Comparison of ENCODE assay signal across 8 cellular contexts in genomic region chr3:97971679-97972567, GRCh38. TPM values are rescaled to one million over a fixed set of nuclear protein-coding genes. Genes with fewer than 3 reads are reported as not detected.
DNase-seq lines count a peak whose midpoint lies in the region; ATAC-seq and TF ChIP-seq lines count a peak whose summit lies in the region.

RIOX2 (minus strand) TSS chr3:97972431; CDS start chr3:97967593, 4,838 bp downstream.

- DNase-seq in Caco-2 (peak; percentile 76 to 78), HPDE6-E6E7 (ENCODE audit: extremely low spot score) (peak; percentile 67), PC-3 (peak; percentile 82), esophagus squamous epithelium (lab: John Stamatoyannopoulos, UW) (peak; percentile 14), naive B cell (peak; percentile 67)
- peak; percentile 87 for DNase-seq in activated T-cell treated with anti-CD3 and anti-CD28 coated beads, Interleukin-2, amount 50 U/mL, for 24 hours
- peak; percentile 74 for DNase-seq in stimulated activated naive B cell treated with anti-CD40 and anti-IgM and Interleukin-4, amounts not matched to agents 10 μg/mL and 1 μg/mL and 100 μg/mL, for 72 hours

- H3K27me3 ChIP-seq in Caco-2 (replicated peaks; ENCODE audit: control insufficient read depth, insufficient read depth, low read length) (no peaks in the 10 kb centered on the region), PC-3 (ENCODE audit: low read length) (no peaks in the 10 kb centered on the region), esophagus squamous epithelium (no peaks in the 10 kb centered on the region)

- intact Hi-C loops in Caco-2 (cut with micrococcal nuclease; ENCODE audit: unreplicated experiment) (loop anchor here (1.0 to 5.0 kb wide), 3 partner anchors 45 to 179 kb away; no protein-coding TSS in a partner anchor), PC-3 (cut with micrococcal nuclease) (loop anchor here (2.0 to 5.0 kb wide), 3 partner anchors 51 to 151 kb away; no protein-coding TSS in a partner anchor), esophagus squamous epithelium (cut with DNase I) (no loop called here)

- no peaks in the 10 kb centered on the region for H3K36me3 ChIP-seq in Caco-2 (ENCODE audit: control insufficient read depth, insufficient read depth, low read length)
- peaks cover 3% of the 10 kb centered on the region; the same call in 1 of the 2 replicates for H3K36me3 ChIP-seq in PC-3 (ENCODE audit: low read depth, low read length)
- peaks cover 0 to 6% (median 0%) of the 10 kb centered on the region in 3 donors for H3K36me3 ChIP-seq in esophagus squamous epithelium

- no peaks in the 10 kb centered on the region for H3K36me3 Mint-ChIP-seq in Caco-2 (ENCODE audit: insufficient read depth, unreplicated experiment)
- peaks cover 37% of the 10 kb centered on the region for H3K36me3 Mint-ChIP-seq in activated T-cell treated with anti-CD3 and anti-CD28 coated beads, Interleukin-2, amount 50 U/mL, for 24 hours (ENCODE audit: low read depth)
- H3K36me3 Mint-ChIP-seq in naive B cell = peaks cover 0 to 2% of the 10 kb centered on the region in 2 donors
- peaks cover 6 to 7% of the 10 kb centered on the region in 2 donors for H3K36me3 Mint-ChIP-seq in stimulated activated naive B cell treated with anti-CD40 and anti-IgM and Interleukin-4, amounts not matched to agents 10 μg/mL and 1 μg/mL and 100 μg/mL, for 72 hours

- H3K27ac ChIP-seq in PC-3 (ENCODE audit: low read length) (peak within 1 kb of the TSS; percentile 40), esophagus squamous epithelium (peak within 1 kb of the TSS; percentile 92 to 97 (median 96))

- H3K4me2 ChIP-seq in PC-3 (ENCODE audit: low read length) = peak within 1 kb of the TSS; percentile 92

- CTCF ChIA-PET in Caco-2 (lab: Charles Lee) = interaction anchor here (0.8 kb wide), 1 partner anchor 51 kb away, joined by 3 read pairs; no protein-coding TSS in a partner anchor
- CTCF ChIA-PET in PC-3 (lab: Charles Lee) = no interaction called here

- H3K9ac ChIP-seq in PC-3 (ENCODE audit: low read length) = peak within 1 kb of the TSS; percentile 69

- TF ChIP-seq CTCF in Caco-2 (IDR thresholded peaks at IDR 0.05; ENCODE audit: insufficient read depth in 1 of 2, low read depth in 1 of 2, low read length in 1 of 2, severe bottlenecking in 1 of 2, unreplicated experiment in 1 of 2) (peak in 1 of 2 experiments; percentile 12), PC-3 (conservative IDR thresholded peaks at IDR 0.05; ENCODE audit: low read depth, low read length) (no peak), esophagus squamous epithelium (IDR thresholded peaks at IDR 0.05) (peak in 1 of 6 experiments; percentile 15)

- H3K4me1 Mint-ChIP-seq in Caco-2 (ENCODE audit: low read depth, unreplicated experiment) = peaks cover 13% of the 10 kb centered on the region
- peaks cover 62% of the 10 kb centered on the region for H3K4me1 Mint-ChIP-seq in activated T-cell treated with anti-CD3 and anti-CD28 coated beads, Interleukin-2, amount 50 U/mL, for 24 hours (ENCODE audit: low read depth)
- peaks cover 24 to 58% (median 45%) of the 10 kb centered on the region in 3 donors for H3K4me1 Mint-ChIP-seq in naive B cell
- H3K4me1 Mint-ChIP-seq in stimulated activated naive B cell treated with anti-CD40 and anti-IgM and Interleukin-4, amounts not matched to agents 10 μg/mL and 1 μg/mL and 100 μg/mL, for 72 hours = peaks cover 30 to 54% of the 10 kb centered on the region in 2 donors

- TSS peak; percentile 59 for BruUV-seq in Caco-2 (replicated peaks; lab: Mats Ljungman, UMichigan)
- BruUV-seq in PC-3 (replicated peaks; lab: Mats Ljungman, UMichigan) = TSS peak; percentile 66

- peak within 1 kb of the TSS; percentile 81 for H3K4me3 ChIP-seq in Caco-2 (ENCODE audit: low read depth, low read length)
- H3K4me3 ChIP-seq in PC-3 (ENCODE audit: low read length) = peak within 1 kb of the TSS; percentile 75
- H3K4me3 ChIP-seq in esophagus squamous epithelium = peak within 1 kb of the TSS; percentile 77 to 92 (median 88)

- peak within 1 kb of the TSS; percentile 63 for H2AFZ ChIP-seq in PC-3 (ENCODE audit: low read length)

- peaks cover 49% of the 10 kb centered on the region for H3K79me2 ChIP-seq in PC-3 (ENCODE audit: low read length)

- H3K27ac Mint-ChIP-seq in Caco-2 (ENCODE audit: unreplicated experiment) = peak within 1 kb of the TSS; percentile 94
- H3K27ac Mint-ChIP-seq in activated T-cell treated with anti-CD3 and anti-CD28 coated beads, Interleukin-2, amount 50 U/mL, for 24 hours = peak within 1 kb of the TSS; percentile 95
- H3K27ac Mint-ChIP-seq in naive B cell = peak within 1 kb of the TSS; percentile 59 to 96 (median 91)
- peak within 1 kb of the TSS; percentile 94 for H3K27ac Mint-ChIP-seq in stimulated activated naive B cell treated with anti-CD40 and anti-IgM and Interleukin-4, amounts not matched to agents 10 μg/mL and 1 μg/mL and 100 μg/mL, for 72 hours

- H3K9me3 Mint-ChIP-seq in Caco-2 (ENCODE audit: unreplicated experiment) = no peaks in the 10 kb centered on the region
- H3K9me3 Mint-ChIP-seq in activated T-cell treated with anti-CD3 and anti-CD28 coated beads, Interleukin-2, amount 50 U/mL, for 24 hours = no peaks in the 10 kb centered on the region
- no peaks in the 10 kb centered on the region for H3K9me3 Mint-ChIP-seq in naive B cell
- H3K9me3 Mint-ChIP-seq in stimulated activated naive B cell treated with anti-CD40 and anti-IgM and Interleukin-4, amounts not matched to agents 10 μg/mL and 1 μg/mL and 100 μg/mL, for 72 hours = no peaks in the 10 kb centered on the region

- 1 to 5% methylated on average over 7 to 42 of the region's 82 CpGs for WGBS in esophagus squamous epithelium, 2 donors

- no peaks in the 10 kb centered on the region; the same call in 1 of the 2 replicates for H4K20me1 ChIP-seq in PC-3 (ENCODE audit: low read length)

- H3K27me3 Mint-ChIP-seq in Caco-2 (ENCODE audit: insufficient read depth, unreplicated experiment) (no peaks in the 10 kb centered on the region), naive B cell (no peaks in the 10 kb centered on the region)
- H3K27me3 Mint-ChIP-seq in activated T-cell treated with anti-CD3 and anti-CD28 coated beads, Interleukin-2, amount 50 U/mL, for 24 hours = no peaks in the 10 kb centered on the region
- no peaks in the 10 kb centered on the region for H3K27me3 Mint-ChIP-seq in stimulated activated naive B cell treated with anti-CD40 and anti-IgM and Interleukin-4, amounts not matched to agents 10 μg/mL and 1 μg/mL and 100 μg/mL, for 72 hours

- H3F3A ChIP-seq in PC-3 (ENCODE audit: low read length, unreplicated experiment) = no peaks in the 10 kb centered on the region

- ATAC-seq in GM19463 (IDR thresholded peaks at IDR 0.05; ENCODE audit: unreplicated experiment) (peak; percentile 87), PC-3 (peak; percentile 88), naive B cell (ENCODE audit: low read depth in 2 of 2) (peak; percentile 89 to 90)
- ATAC-seq in stimulated activated naive B cell treated with anti-CD40 and anti-IgM and Interleukin-4, amounts not matched to agents 10 μg/mL and 1 μg/mL and 100 μg/mL, for 72 hours (replicated peaks) = peak; percentile 93 to 94

- H3K4me3 Mint-ChIP-seq in Caco-2 (ENCODE audit: unreplicated experiment) (peak within 1 kb of the TSS; percentile 88), naive B cell (peak within 1 kb of the TSS; percentile 84 to 97 (median 94))
- H3K4me3 Mint-ChIP-seq in activated T-cell treated with anti-CD3 and anti-CD28 coated beads, Interleukin-2, amount 50 U/mL, for 24 hours = peak within 1 kb of the TSS; percentile 89
- peak within 1 kb of the TSS; percentile 84 to 90 for H3K4me3 Mint-ChIP-seq in stimulated activated naive B cell treated with anti-CD40 and anti-IgM and Interleukin-4, amounts not matched to agents 10 μg/mL and 1 μg/mL and 100 μg/mL, for 72 hours

- POLR2A ChIA-PET in Caco-2 (lab: Charles Lee) = no interaction called here
- POLR2A ChIA-PET in PC-3 (lab: Charles Lee; ENCODE audit: unreplicated experiment) = no interaction called here

- peaks cover 20% of the 10 kb centered on the region for H3K4me1 ChIP-seq in Caco-2
- H3K4me1 ChIP-seq in PC-3 (ENCODE audit: insufficient read depth, low read length) = peaks cover 22% of the 10 kb centered on the region
- peaks cover 14 to 51% (median 18%) of the 10 kb centered on the region in 3 donors for H3K4me1 ChIP-seq in esophagus squamous epithelium

- no peaks in the 10 kb centered on the region for H3K9me3 ChIP-seq in Caco-2
- H3K9me3 ChIP-seq in PC-3 (ENCODE audit: low read length) = no peaks in the 10 kb centered on the region
- H3K9me3 ChIP-seq in esophagus squamous epithelium = no peaks in the 10 kb centered on the region

- no peaks in the 10 kb centered on the region for H3K9me2 ChIP-seq in PC-3 (replicated peaks; ENCODE audit: low read length)

- TF ChIP-seq POLR2A in esophagus squamous epithelium (IDR thresholded peaks at IDR 0.05) = peak in 2 of 4 donors; percentile 65 to 74

RNA-seq across cellular contexts. Expression of gene RIOX2, which starts in this region (rescaled TPM):
- total RNA-seq in Caco-2 (2022) (25.0 TPM in 2 replicates), PC-3 (2014; rRNA removed) (31.0 and 46.4 TPM in 2 replicates), esophagus squamous epithelium (10 to 100 TPM; 26.7 to 45.6 (median 41.1) TPM)
- 10 to 100 TPM; 20.4 to 34.6 (median 27.2) TPM for polyA plus RNA-seq in naive B cell (ENCODE audit: low read depth in 6 of 6)

Comparison
In these comparisons a context has a peak if more than half of its experiments do, and no peak if none do; other contexts are left out.
1. Peak in every context shown above with its lines: DNase-seq, ATAC-seq, H3K4me3 ChIP-seq and H3K27ac ChIP-seq.
2. DNase-seq: peak in every context shown above with its lines; median percentile 87 in activated T-cell treated with anti-CD3 and anti-CD28 coated beads, Interleukin-2, amount 50 U/mL, for 24 hours; 82 in PC-3; 77 in Caco-2; 74 in stimulated activated naive B cell treated with anti-CD40 and anti-IgM and Interleukin-4, amounts not matched to agents 10 μg/mL and 1 μg/mL and 100 μg/mL, for 72 hours; 67 in HPDE6-E6E7; 67 in naive B cell; 14 in esophagus squamous epithelium.